In the genomic region with DNA sequence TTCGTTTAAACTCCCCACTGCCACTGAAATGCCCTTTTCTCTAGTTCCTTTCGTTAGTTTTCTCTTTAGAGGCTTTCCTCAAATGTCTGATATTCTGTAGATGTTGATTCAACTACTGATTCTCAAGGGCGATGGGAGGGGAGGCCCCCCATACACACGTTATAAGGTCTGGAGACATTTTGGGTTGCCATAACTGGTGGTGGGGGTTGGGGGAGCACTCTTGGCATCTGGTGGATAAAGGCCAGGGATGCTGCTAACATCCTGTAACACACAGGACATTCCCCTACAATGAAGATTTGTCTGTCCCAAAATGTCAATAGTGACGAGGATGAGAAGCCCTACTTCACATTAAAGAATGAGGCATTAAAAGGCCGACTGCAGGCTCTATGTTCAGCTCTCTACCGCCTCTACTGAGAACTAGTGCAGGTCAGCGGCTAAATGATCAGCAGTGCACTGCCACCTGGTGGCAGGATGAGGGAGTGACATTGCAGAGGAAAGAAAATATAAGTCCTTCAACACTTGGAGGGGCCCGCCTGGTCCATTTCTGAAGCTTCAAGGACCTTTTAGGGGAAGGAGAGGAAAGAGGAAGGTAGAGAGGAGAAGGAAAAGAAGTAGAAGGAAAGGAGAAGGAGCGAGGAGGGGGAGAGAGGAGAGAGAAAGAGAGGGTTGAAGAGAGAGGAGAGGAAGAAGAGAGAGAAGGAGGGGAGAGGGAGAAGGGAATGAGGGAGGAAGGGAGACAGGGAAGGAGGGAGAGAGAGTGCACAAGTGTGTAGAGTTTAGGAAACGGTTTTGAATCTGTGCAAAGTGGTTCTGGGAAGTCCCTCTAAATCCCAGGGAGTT, we compare ENCODE assay signal across 8 cellular contexts. TPM values are rescaled to one million over a fixed set of nuclear protein-coding genes. Genes with fewer than 3 reads are reported as not detected.
A peak's percentile ranks its signal among the peaks of the same experiment; 100 is the strongest.
DNase-seq lines count a peak whose midpoint lies in the region; ATAC-seq and TF ChIP-seq lines count a peak whose summit lies in the region.

No MANE protein-coding gene starts in this region.

- H3K79me2 ChIP-seq in HCT116 (ENCODE audit: insufficient read depth, low read length): no peaks in the 10 kb centered on the region

- H2AFZ ChIP-seq in HCT116 (ENCODE audit: low read depth, low read length, poor library complexity, severe bottlenecking): peak overlapping the region; percentile 50

- no peaks in the 10 kb centered on the region for H3K27me3 ChIP-seq in HCT116 (ENCODE audit: insufficient read depth, low read length)
- H3K27me3 ChIP-seq in MG63: no peaks in the 10 kb centered on the region
- no peaks in the 10 kb centered on the region for H3K27me3 ChIP-seq in gastroesophageal sphincter
- H3K27me3 ChIP-seq in suprapubic skin: no peaks in the 10 kb centered on the region

- no peaks in the 10 kb centered on the region for H3K36me3 ChIP-seq in HCT116 (ENCODE audit: control insufficient read depth in 1 of 2, insufficient read depth in 2 of 2, low read length in 2 of 2)
- no peaks in the 10 kb centered on the region for H3K36me3 ChIP-seq in MG63
- no peaks in the 10 kb centered on the region for H3K36me3 ChIP-seq in gastroesophageal sphincter
- no peaks in the 10 kb centered on the region for H3K36me3 ChIP-seq in suprapubic skin

- peak; percentile 94 for TF ChIP-seq RAD21 in HCT116 (IDR thresholded peaks at IDR 0.05; ENCODE audit: low read depth)

- RAD21 ChIA-PET in HCT116 (lab: Charles Lee; ENCODE audit: low non-redundant PET in 1 of 2, low total read pairs in 2 of 2, uncharacterized antibody in 2 of 2, unreplicated experiment in 2 of 2): interaction anchor here (0.8 to 1.2 kb wide), 5 partner anchors 179 to 562 kb away, joined by 3 to 33 read pairs (median 4); no protein-coding TSS in a partner anchor

- WGBS in gastroesophageal sphincter (ENCODE audit: low coverage in 1 of 2), 2 donors: 0 to 22% methylated on average over 6 to 9 of the region's 11 CpGs
- WGBS in suprapubic skin: 30% methylated on average over 11 of the region's 11 CpGs

- no peak overlapping the region for H3K9ac ChIP-seq in HCT116 (ENCODE audit: low read length)

- H3K9me3 ChIP-seq in HCT116 (ENCODE audit: control insufficient read depth in 1 of 2, insufficient read depth in 1 of 2, low read depth in 1 of 2, low read length in 2 of 2): no peaks in the 10 kb centered on the region
- no peaks in the 10 kb centered on the region for H3K9me3 ChIP-seq in MG63
- H3K9me3 ChIP-seq in gastroesophageal sphincter: no peaks in the 10 kb centered on the region
- H3K9me3 ChIP-seq in suprapubic skin: no peaks in the 10 kb centered on the region

- H3K4me2 ChIP-seq in HCT116 (ENCODE audit: low read length): peak overlapping the region; percentile 35

- TF ChIP-seq EP300 in gastroesophageal sphincter (IDR thresholded peaks at IDR 0.05) (no peak), suprapubic skin (IDR thresholded peaks at IDR 0.05) (no peak)

- H3K9me2 ChIP-seq in HCT116 (ENCODE audit: insufficient read depth): no peaks in the 10 kb centered on the region

- H3K27ac ChIP-seq in HCT116 (ENCODE audit: low read depth, low read length) (no peak overlapping the region), gastroesophageal sphincter (peak overlapping the region; percentile 65 to 78 (median 69)), suprapubic skin (peak overlapping the region; percentile 75)

- ATAC-seq in HCT116 (peak; percentile 87), gastroesophageal sphincter (peak; percentile 83), omental fat pad (ENCODE audit: low FRiP score) (peak; percentile 90)

- intact Hi-C loops in HCT116 (cut with micrococcal nuclease): loop anchor here (1.0 to 2.0 kb wide), 4 partner anchors 189 to 562 kb away; no protein-coding TSS in a partner anchor

- DNase-seq in GF-D8 (lab: John Stamatoyannopoulos, UW): peak; percentile 15
- peak; percentile 73 for DNase-seq in HCT116 (ENCODE audit: low read depth, low spot score)
- DNase-seq in MG63: peak; percentile 65
- peak; percentile 41 for DNase-seq in SHP77 treated with DMSO at 0.1 percent for 48 hours (lab: John Stamatoyannopoulos, UW)
- DNase-seq in activated effector memory CD4-positive, alpha-beta T cell treated with Interleukin-2 at 50 U/mL for 16 hours: peak; percentile 62
- DNase-seq in omental fat pad (ENCODE audit: low spot score): peak; percentile 79
- peak; percentile 90 to 91 for DNase-seq in suprapubic skin (ENCODE audit: low spot score in 2 of 2)

- no peaks in the 10 kb centered on the region for H4K20me1 ChIP-seq in HCT116 (ENCODE audit: insufficient read depth)

- BruUV-seq in HCT116 (replicated peaks; lab: Mats Ljungman, UMichigan): no TSS peak

- peaks cover 3 to 33% of the 10 kb centered on the region in 2 experiments; a peak in 3 of 4 replicates for H3K4me1 ChIP-seq in HCT116 (ENCODE audit: control insufficient read depth in 1 of 2, insufficient read depth in 2 of 2, low read length in 2 of 2)
- H3K4me1 ChIP-seq in gastroesophageal sphincter: peaks cover 3 to 27% (median 4%) of the 10 kb centered on the region in 3 donors
- peaks cover 20% of the 10 kb centered on the region for H3K4me1 ChIP-seq in suprapubic skin

- peak; percentile 97 to 99 (median 99) for TF ChIP-seq CTCF in HCT116 (IDR thresholded peaks at IDR 0.05 in 2 of 3, conservative IDR thresholded peaks at IDR 0.05 in 1 of 3; ENCODE audit: borderline replicate concordance in 1 of 3, insufficient read depth in 1 of 3, low read depth in 2 of 3, low read length in 2 of 3)
- TF ChIP-seq CTCF in gastroesophageal sphincter (IDR thresholded peaks at IDR 0.05): peak; percentile 94 to 100 (median 100)
- TF ChIP-seq CTCF in omental fat pad (IDR thresholded peaks at IDR 0.05): peak in 2 of 3 donors; percentile 93 to 97
- peak; percentile 96 to 100 for TF ChIP-seq CTCF in suprapubic skin (IDR thresholded peaks at IDR 0.05)

- POLR2A ChIA-PET in HCT116 (lab: Charles Lee): interaction anchor here (0.9 kb wide), 1 partner anchor 189 kb away, joined by 4 read pairs; no protein-coding TSS in a partner anchor

- CTCF ChIA-PET in HCT116 (lab: Charles Lee): interaction anchor here (0.6 to 5.0 kb wide), 20 partner anchors 10 to 236 kb away, joined by 3 to 101 read pairs (median 4); no protein-coding TSS in a partner anchor

- TF ChIP-seq POLR2A in HCT116 (IDR thresholded peaks at IDR 0.05; ENCODE audit: borderline replicate concordance, extremely low read depth, insufficient read depth, insufficient read length): no peak
- no peak for TF ChIP-seq POLR2A in gastroesophageal sphincter (IDR thresholded peaks at IDR 0.05)
- TF ChIP-seq POLR2A in suprapubic skin (IDR thresholded peaks at IDR 0.05): no peak

- H3K4me3 ChIP-seq in HCT116 (replicated peaks in 1 of 2; ENCODE audit: low read depth in 1 of 2, low read length in 2 of 2) (no peak overlapping the region), MG63 (no peak overlapping the region), gastroesophageal sphincter (no peak overlapping the region), suprapubic skin (no peak overlapping the region)

TF ChIP-seq in HCT116, 20 proteins besides CTCF, POLR2A, EP300 and RAD21:
- TF ChIP-seq CBX3 (IDR thresholded peaks at IDR 0.05; ENCODE audit: low read depth) (0 out of 2 replicates have a peak, but pooled peaks have one; percentile 50), REST (IDR thresholded peaks at IDR 0.05; ENCODE audit: low read depth) (no peak), POLR2AphosphoS5 (IDR thresholded peaks at IDR 0.05; ENCODE audit: low read depth, low read length) (0 out of 2 replicates have a peak, but pooled peaks have one; percentile 23), JUND (IDR thresholded peaks at IDR 0.05) (no peak), TCF7L2 (IDR thresholded peaks at IDR 0.05; ENCODE audit: borderline replicate concordance, extremely low read depth, insufficient read depth, insufficient read length) (no peak), EZH2phosphoT487 (IDR thresholded peaks at IDR 0.05; ENCODE audit: borderline replicate concordance) (no peak), YY1 (IDR thresholded peaks at IDR 0.05; ENCODE audit: extremely low read depth, insufficient replicate concordance, low read depth, low read length) (peak; percentile 64)

RNA-seq across cellular contexts. Expression of gene ALG14, which starts 29.4 kb away (rescaled TPM):
- total RNA-seq in HCT116 (2021; ENCODE audit: unreplicated experiment) (5.7 TPM), gastroesophageal sphincter (1 to 10 TPM in 1 of 4 donors, under 1 TPM in 3; 0.62 to 1.2 (median 0.79) TPM), omental fat pad (1 to 10 TPM in 3 of 4 donors, under 1 TPM in 1; 0.79 to 2.8 (median 1.4) TPM), suprapubic skin (1 to 10 TPM in 2 of 4 donors, under 1 TPM in 2; 0.80 to 1.6 (median 1.1) TPM)
- polyA plus RNA-seq in HCT116 (2012): 3.0 and 5.0 TPM in 2 replicates
- total RNA-seq in MG63 (2014; rRNA removed; shearing (Covaris generic); ENCODE audit: low replicate concordance): 3.2 and 4.4 TPM in 2 replicates

Comparison
In these comparisons a context has a peak if more than half of its experiments do, and no peak if none do; other contexts are left out.
1. DNase-seq: peak in every context shown above with its lines; median percentile 90 in suprapubic skin; 79 in omental fat pad; 73 in HCT116; 65 in MG63; 62 in activated effector memory CD4-positive, alpha-beta T cell treated with Interleukin-2 at 50 U/mL for 16 hours; 41 in SHP77 treated with DMSO at 0.1 percent for 48 hours; 15 in GF-D8.